In genomic region chr1:145917595-145917994, GRCh38 we compare ENCODE assay signal across 7 cellular contexts. TPM values are rescaled to one million over a fixed set of nuclear protein-coding genes. Genes with fewer than 3 reads are reported as not detected.
DNase-seq lines count a peak whose midpoint lies in the region; ATAC-seq and TF ChIP-seq lines count a peak whose summit lies in the region.

No MANE protein-coding gene starts in this region.

- H3K9ac ChIP-seq in iPS-15b (ENCODE audit: low read depth, low read length) = no peak overlapping the region

- H3K4me3 Mint-ChIP-seq in activated CD8-positive, alpha-beta T cell treated with anti-CD3 and anti-CD28 coated beads for 36 hours = peak overlapping the region; percentile 96
- H3K4me3 Mint-ChIP-seq in stimulated activated memory B cell treated with anti-CD40 and anti-IgM and Interleukin-4, amounts not matched to agents 10 μg/mL and 1 μg/mL and 100 μg/mL, for 72 hours = peak overlapping the region; percentile 89

- no peak for DNase-seq in activated CD8-positive, alpha-beta T cell treated with anti-CD3 and anti-CD28 coated beads for 36 hours
- DNase-seq in NCI-H1930 (lab: John Stamatoyannopoulos, UW) (no peak), NCI-H146 treated with DMSO at 0.1 percent for 48 hours (lab: John Stamatoyannopoulos, UW; ENCODE audit: unreplicated experiment) (no peak)

- no peak for ATAC-seq in activated CD8-positive, alpha-beta T cell treated with anti-CD3 and anti-CD28 coated beads for 36 hours
- no peak for ATAC-seq in stimulated activated memory B cell treated with anti-CD40 and anti-IgM and Interleukin-4, amounts not matched to agents 10 μg/mL and 1 μg/mL and 100 μg/mL, for 72 hours
- ATAC-seq in HG03565 (IDR thresholded peaks at IDR 0.05; ENCODE audit: unreplicated experiment) = no peak

- peaks cover 49% of the 10 kb centered on the region for H3K4me1 Mint-ChIP-seq in activated CD8-positive, alpha-beta T cell treated with anti-CD3 and anti-CD28 coated beads for 36 hours (ENCODE audit: low read depth)
- peaks cover 66% of the 10 kb centered on the region for H3K4me1 Mint-ChIP-seq in stimulated activated memory B cell treated with anti-CD40 and anti-IgM and Interleukin-4, amounts not matched to agents 10 μg/mL and 1 μg/mL and 100 μg/mL, for 72 hours

- no peaks in the 10 kb centered on the region for H3K27me3 Mint-ChIP-seq in activated CD8-positive, alpha-beta T cell treated with anti-CD3 and anti-CD28 coated beads for 36 hours
- H3K27me3 Mint-ChIP-seq in stimulated activated memory B cell treated with anti-CD40 and anti-IgM and Interleukin-4, amounts not matched to agents 10 μg/mL and 1 μg/mL and 100 μg/mL, for 72 hours = no peaks in the 10 kb centered on the region

- intact Hi-C loops in activated CD8-positive, alpha-beta T cell treated with anti-CD3 and anti-CD28 coated beads for 36 hours (cut with micrococcal nuclease) = loop anchor here (10.0 kb wide), 1 partner anchor 73 kb away; the partner anchor contains the start of gene NUDT17

- H3K4me3 ChIP-seq in HEK293 (ENCODE audit: low read depth, low read length) = peak overlapping the region; percentile 76
- H3K4me3 ChIP-seq in iPS-15b (ENCODE audit: low read depth, low read length) = peak overlapping the region; percentile 86

- CTCF ChIA-PET in HEK293 (lab: Yijun Ruan, JAX) = interaction anchor here (1.0 to 1.1 kb wide), 2 partner anchors 9 to 26 kb away, joined by 4 to 6 read pairs; no protein-coding TSS in a partner anchor
- CTCF ChIA-PET in activated CD8-positive, alpha-beta T cell treated with anti-CD3 and anti-CD28 coated beads for 36 hours (lab: Charles Lee) = interaction anchor here (1.1 to 2.1 kb wide), 6 partner anchors 10 to 73 kb away, joined by 3 to 6 read pairs (median 4); partner anchors contain the start of genes ANKRD34A, POLR3GL and RBM8A

- peaks cover 3% of the 10 kb centered on the region; the same call in 1 of the 2 replicates for H3K4me1 ChIP-seq in HEK293 (ENCODE audit: control insufficient read depth, insufficient read depth, low read length)
- no peaks in the 10 kb centered on the region for H3K4me1 ChIP-seq in iPS-15b (ENCODE audit: control insufficient read depth, insufficient read depth, low read length)

- H3K9me3 ChIP-seq in HEK293 (ENCODE audit: control insufficient read depth, insufficient read depth, low read depth, low read length) (no peaks in the 10 kb centered on the region), iPS-15b (ENCODE audit: control insufficient read depth, insufficient read depth, low read length) (no peaks in the 10 kb centered on the region)

- H3K27me3 ChIP-seq in iPS-15b (ENCODE audit: control insufficient read depth, insufficient read depth, low read length) = peaks cover 4% of the 10 kb centered on the region

- POLR2A ChIA-PET in HEK293 (lab: Yijun Ruan, JAX) = no interaction called here
- POLR2A ChIA-PET in activated CD8-positive, alpha-beta T cell treated with anti-CD3 and anti-CD28 coated beads for 36 hours (lab: Charles Lee) = interaction anchor here (1.2 to 4.3 kb wide), 7 partner anchors 10 to 79 kb away, joined by 3 to 34 read pairs (median 7); partner anchors contain the start of genes ANKRD34A, POLR3GL, RBM8A and TXNIP

- peaks cover 5 to 41% of the 10 kb centered on the region in 2 experiments; a peak in 2 of 3 replicates for H3K36me3 ChIP-seq in HEK293 (ENCODE audit: control insufficient read depth in 2 of 2, insufficient read depth in 1 of 2, low read length in 2 of 2)
- H3K36me3 ChIP-seq in iPS-15b (ENCODE audit: control insufficient read depth, insufficient read depth, low read length) = no peaks in the 10 kb centered on the region

- H3K36me3 Mint-ChIP-seq in activated CD8-positive, alpha-beta T cell treated with anti-CD3 and anti-CD28 coated beads for 36 hours (ENCODE audit: low read depth) = peaks cover 40% of the 10 kb centered on the region
- H3K36me3 Mint-ChIP-seq in stimulated activated memory B cell treated with anti-CD40 and anti-IgM and Interleukin-4, amounts not matched to agents 10 μg/mL and 1 μg/mL and 100 μg/mL, for 72 hours = peaks cover 45% of the 10 kb centered on the region

- no peaks in the 10 kb centered on the region for H3K9me3 Mint-ChIP-seq in activated CD8-positive, alpha-beta T cell treated with anti-CD3 and anti-CD28 coated beads for 36 hours
- H3K9me3 Mint-ChIP-seq in stimulated activated memory B cell treated with anti-CD40 and anti-IgM and Interleukin-4, amounts not matched to agents 10 μg/mL and 1 μg/mL and 100 μg/mL, for 72 hours = no peaks in the 10 kb centered on the region

- peak overlapping the region; percentile 97 for H3K27ac Mint-ChIP-seq in activated CD8-positive, alpha-beta T cell treated with anti-CD3 and anti-CD28 coated beads for 36 hours
- H3K27ac Mint-ChIP-seq in stimulated activated memory B cell treated with anti-CD40 and anti-IgM and Interleukin-4, amounts not matched to agents 10 μg/mL and 1 μg/mL and 100 μg/mL, for 72 hours = peak overlapping the region; percentile 80

- no peak overlapping the region for H3K27ac ChIP-seq in HEK293 (ENCODE audit: extremely low read depth, low read depth, low read length)

- no peak for TF ChIP-seq CTCF in HEK293 (tag by site-specific recombination; IDR thresholded peaks at IDR 0.05)
- TF ChIP-seq CTCF in activated CD8-positive, alpha-beta T cell treated with anti-CD3 and anti-CD28 coated beads for 36 hours (IDR thresholded peaks at IDR 0.05) = no peak

TF ChIP-seq in HEK293, 187 proteins besides CTCF, POLR2A, EP300 and RAD21:
- no peak for TF ChIP-seq ZNF488 (tag by site-specific recombination; IDR thresholded peaks at IDR 0.05)
- TF ChIP-seq ZNF138 (tag by site-specific recombination; IDR thresholded peaks at IDR 0.05; ENCODE audit: borderline replicate concordance) = no peak
- no peak for TF ChIP-seq ZNF146 (tag by site-specific recombination; IDR thresholded peaks at IDR 0.05)
- no peak for TF ChIP-seq ZNF501 (tag by site-specific recombination; IDR thresholded peaks at IDR 0.05)
- no peak for TF ChIP-seq RBAK (tag by site-specific recombination; IDR thresholded peaks at IDR 0.05)
- no peak for TF ChIP-seq ZNF549 (tag by site-specific recombination; IDR thresholded peaks at IDR 0.05)
- no peak for TF ChIP-seq ZNF24 (tag by site-specific recombination; IDR thresholded peaks at IDR 0.05)
- TF ChIP-seq ZNF37A (tag by site-specific recombination; IDR thresholded peaks at IDR 0.05) = no peak
- no peak for TF ChIP-seq MEIS1 (CRISPR knock-in tag; IDR thresholded peaks at IDR 0.05; ENCODE audit: borderline replicate concordance)
- TF ChIP-seq ZFP37 (tag by site-specific recombination; IDR thresholded peaks at IDR 0.05) = no peak
- TF ChIP-seq PRDM1 (tag by site-specific recombination; IDR thresholded peaks at IDR 0.05) = no peak
- no peak for TF ChIP-seq ZNF621 (tag by site-specific recombination; IDR thresholded peaks at IDR 0.05)
- no peak for TF ChIP-seq ZNF148 (tag by site-specific recombination; IDR thresholded peaks at IDR 0.05; ENCODE audit: borderline replicate concordance)
- no peak for TF ChIP-seq ZNF473 (tag by site-specific recombination; IDR thresholded peaks at IDR 0.05)
- TF ChIP-seq ZNF791 (tag by site-specific recombination; IDR thresholded peaks at IDR 0.05) = no peak

RNA-seq across cellular contexts. Expression of gene PEX11B, which starts 0.9 kb away (rescaled TPM):
- total RNA-seq in activated CD8-positive, alpha-beta T cell treated with anti-CD3 and anti-CD28 coated beads for 36 hours = 10 to 100 TPM; 25.8 to 26.3 TPM

RNA-seq across cellular contexts. Expression of gene ITGA10, which starts 7.7 kb away (rescaled TPM):
- total RNA-seq in activated CD8-positive, alpha-beta T cell treated with anti-CD3 and anti-CD28 coated beads for 36 hours = 1 to 10 TPM; 1.3 to 1.4 TPM

RNA-seq across cellular contexts. Expression of gene RBM8A, which starts 9.7 kb away (rescaled TPM):
- 100 to 1,000 TPM; 261 to 269 TPM for total RNA-seq in activated CD8-positive, alpha-beta T cell treated with anti-CD3 and anti-CD28 coated beads for 36 hours

RNA-seq across cellular contexts. Expression of gene ANKRD35, which starts 31.9 kb away (rescaled TPM):
- under 1 TPM; 0.54 to 0.59 TPM for total RNA-seq in activated CD8-positive, alpha-beta T cell treated with anti-CD3 and anti-CD28 coated beads for 36 hours

RNA-seq across cellular contexts. Expression of gene LIX1L, which starts 40.2 kb away (rescaled TPM):
- 10 to 100 TPM; 41.5 to 43.6 TPM for total RNA-seq in activated CD8-positive, alpha-beta T cell treated with anti-CD3 and anti-CD28 coated beads for 36 hours
